In the genomic region with DNA sequence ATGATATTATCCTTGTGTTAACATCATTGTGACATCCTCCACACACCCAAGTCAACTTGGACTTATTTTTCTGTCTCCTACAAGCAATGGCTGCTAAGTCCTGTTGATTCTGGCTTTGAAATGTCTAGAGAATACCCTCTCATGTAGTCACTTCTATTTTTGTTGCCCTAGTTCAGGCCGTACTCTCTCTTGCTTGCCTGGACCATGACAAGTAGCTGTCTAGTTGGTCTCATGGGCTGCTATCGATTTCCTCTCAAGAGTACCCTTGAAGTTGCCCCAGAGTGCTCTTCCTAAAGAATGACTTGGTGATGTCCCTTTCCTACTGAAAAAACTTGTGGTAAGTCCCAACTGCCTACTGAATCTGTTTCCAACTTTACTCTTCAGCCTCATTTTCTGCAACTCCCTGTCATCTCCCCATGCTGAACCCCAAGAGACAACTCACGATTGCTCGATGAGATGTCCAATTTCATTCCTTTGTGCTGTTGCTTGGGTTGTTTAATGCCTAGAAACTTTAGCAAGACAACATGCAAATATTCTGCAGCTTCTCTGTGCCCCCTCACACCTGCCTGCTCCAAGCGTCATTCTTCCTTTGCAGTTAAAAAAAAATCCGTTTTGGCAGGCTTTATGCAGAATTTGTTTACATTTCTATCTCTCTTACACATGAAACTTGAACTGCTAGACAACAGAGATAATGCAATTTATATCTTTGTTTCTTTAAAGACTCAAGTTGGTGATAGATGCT, we compare ENCODE assay signal across 16 cellular contexts. TPM values are rescaled to one million over a fixed set of nuclear protein-coding genes. Genes with fewer than 3 reads are reported as not detected.
DNase-seq lines count a peak whose midpoint lies in the region; ATAC-seq, FAIRE-seq and TF ChIP-seq lines count a peak whose summit lies in the region.
"Had no signal": no experiment of that assay in that cellular context is flagged by ENCODE, and none has a peak within 500 bp of the region (broad histone marks: within the 10 kb centered on the region; RNA-seq: fewer than 3 reads in every experiment).

No MANE protein-coding gene starts in this region.

- no peak for TF ChIP-seq RAD21 in IMR-90 (IDR thresholded peaks at IDR 0.05; ENCODE audit: low read length)
- no peak for TF ChIP-seq RAD21 in GM12878 (IDR thresholded peaks at IDR 0.05; ENCODE audit: insufficient read depth, low read depth, low read length)

- H3K18ac ChIP-seq in IMR-90 (ENCODE audit: low read depth, low read length), result peak overlapping the region; percentile 68; the same call in 1 of the 2 replicates

- no peak overlapping the region for H3K56ac ChIP-seq in IMR-90 (ENCODE audit: extremely low read depth, insufficient read depth, low read length)

- dilution Hi-C loops in IMR-90 (cut with HindIII; ENCODE audit: low sequenced_read_pairs, unreplicated experiment), result no loop called here

- H3K4me3 ChIP-seq in IMR-90 (ENCODE audit: insufficient read depth, low read depth, low read length) (no peak overlapping the region), GM12878 (no peak overlapping the region), neutrophil (ENCODE audit: low read depth in 1 of 2, low read length in 1 of 2) (no peak overlapping the region), H7 (ENCODE audit: insufficient read depth, low read depth, low read length) (no peak overlapping the region)
- H3K4me3 ChIP-seq: body of pancreas, esophagus squamous epithelium, GM23338, transverse colon had no signal

- H3K27ac ChIP-seq in IMR-90 (ENCODE audit: insufficient read depth, low read length) (peak overlapping the region; percentile 21; the same call in 1 of the 2 replicates), GM12878 (ENCODE audit: control insufficient read depth, insufficient read depth) (no peak overlapping the region), neutrophil (peak overlapping the region; percentile 81)
- H3K27ac ChIP-seq: body of pancreas, transverse colon had no signal

- H3K14ac ChIP-seq in IMR-90 (replicated peaks; ENCODE audit: low read depth, low read length), result no peak overlapping the region

- CTCF ChIA-PET in IMR-90 (lab: Yijun Ruan, JAX) (no interaction called here), GM12878 (lab: Yijun Ruan, JAX) (interaction anchor here (1.5 to 1.7 kb wide), 2 partner anchors 11 to 35 kb away, joined by 4 to 8 read pairs; no protein-coding TSS in a partner anchor)

- no peak overlapping the region for H3K23ac ChIP-seq in IMR-90 (ENCODE audit: low read depth, low read length)

- no peak overlapping the region; the same call in 1 of the 2 replicates for H4K91ac ChIP-seq in IMR-90 (ENCODE audit: insufficient read depth, low read depth, low read length)

- H3K79me1 ChIP-seq in IMR-90 (ENCODE audit: low read depth in 1 of 2, low read length in 2 of 2), result no peaks in the 10 kb centered on the region

- no peak overlapping the region for H2AFZ ChIP-seq in IMR-90 (replicated peaks; ENCODE audit: low read length, poor library complexity)
- peak overlapping the region; percentile 20; the same call in 1 of the 2 replicates for H2AFZ ChIP-seq in GM12878 (ENCODE audit: control insufficient read depth, low read depth, low read length)
- H2AFZ ChIP-seq: GM23338 had no signal

- DNase-seq in T-helper 2 cell treated with Interferon-gamma antibody and Interleukin-4, amounts not matched to agents 5 μg/mL and 100 μg/mL, for 36 hours (ENCODE audit: low spot score), result no peak
- DNase-seq in T-helper 2 cell (no peak), IMR-90 (no peak), GM12878 (ENCODE audit: low read depth, low spot score) (no peak), H7 (no peak), DMS79 treated with DMSO at 0.1 percent for 48 hours (lab: John Stamatoyannopoulos, UW) (no peak)
- DNase-seq: body of pancreas; esophagus squamous epithelium; NK-92 treated with Interleukin-12 subunit alpha and Interleukin-12 subunit beta, amount 100 ng/mL, for 24 hours; SIG-M5; stimulated activated CD4-positive, alpha-beta T cell treated with anti-CD3 and anti-CD28 coated beads, Interleukin-4, amount 100 ng/mL, for 1 hour; transverse colon had no signal

- RAD21 ChIA-PET in GM12878 (lab: Charles Lee; ENCODE audit: unreplicated experiment), result interaction anchor here (1.3 to 2.9 kb wide), 3 partner anchors 35 to 48 kb away, joined by 4 to 17 read pairs (median 14); no protein-coding TSS in a partner anchor

- peak overlapping the region; percentile 20; the same call in 1 of the 3 replicates for H2BK15ac ChIP-seq in IMR-90 (ENCODE audit: low read depth, low read length)

- H3K36me3 ChIP-seq in IMR-90 (ENCODE audit: control insufficient read depth, insufficient read depth, low read length) (no peaks in the 10 kb centered on the region), GM12878 (ENCODE audit: control insufficient read depth in 2 of 2, insufficient read depth in 2 of 2, low read length in 1 of 2) (no peaks in the 10 kb centered on the region), neutrophil (no peaks in the 10 kb centered on the region), H7 (replicated peaks; ENCODE audit: control insufficient read depth, insufficient read depth, low read length) (no peaks in the 10 kb centered on the region)
- H3K36me3 ChIP-seq: esophagus squamous epithelium, transverse colon had no signal

- H3K4me1 ChIP-seq in IMR-90 (ENCODE audit: control insufficient read depth, insufficient read depth, low read length) (peaks cover 23% of the 10 kb centered on the region), GM12878 (ENCODE audit: control insufficient read depth, insufficient read depth, low read length) (peaks cover 34% of the 10 kb centered on the region), neutrophil (ENCODE audit: control insufficient read depth in 1 of 2, insufficient read depth in 1 of 2, low read depth in 1 of 2, low read length in 1 of 2) (peaks cover 57 to 60% of the 10 kb centered on the region in 2 experiments)
- H3K4me1 ChIP-seq: body of pancreas had no signal

- H4K20me1 ChIP-seq in IMR-90 (ENCODE audit: insufficient read depth, low read length), result no peaks in the 10 kb centered on the region
- no peaks in the 10 kb centered on the region for H4K20me1 ChIP-seq in GM12878 (ENCODE audit: control insufficient read depth, insufficient read depth)

- no peaks in the 10 kb centered on the region for H3K79me2 ChIP-seq in GM12878 (ENCODE audit: control insufficient read depth, insufficient read depth, low read length)

- peak overlapping the region; percentile 56 for H3K4me3 Mint-ChIP-seq in T-helper 2 cell treated with Interferon-gamma antibody and Interleukin-4, amounts not matched to agents 5 μg/mL and 100 μg/mL, for 36 hours
- H3K4me3 Mint-ChIP-seq: GM23338 had no signal

- TF ChIP-seq POLR2A in IMR-90 (IDR thresholded peaks at IDR 0.05; ENCODE audit: low read depth, low read length), result no peak
- no peak for TF ChIP-seq POLR2A in GM12878 (IDR thresholded peaks at IDR 0.05; ENCODE audit: low read depth, low read length)

- H3K27ac Mint-ChIP-seq in T-helper 2 cell treated with Interferon-gamma antibody and Interleukin-4, amounts not matched to agents 5 μg/mL and 100 μg/mL, for 36 hours, result peak overlapping the region; percentile 72
- H3K27ac Mint-ChIP-seq: GM23338 had no signal

- peaks cover 15% of the 10 kb centered on the region for H3K9me1 ChIP-seq in IMR-90 (ENCODE audit: insufficient read depth, low read length)

- H2BK5ac ChIP-seq in IMR-90 (ENCODE audit: low read depth, low read length, poor library complexity, severe bottlenecking), result no peak overlapping the region

- TF ChIP-seq EP300 in GM12878 (IDR thresholded peaks at IDR 0.05; ENCODE audit: borderline replicate concordance in 1 of 2, control insufficient read depth in 1 of 2, low read depth in 2 of 2, low read length in 2 of 2), result no peak

- peak overlapping the region; percentile 20; the same call in 1 of the 2 replicates for H2AK5ac ChIP-seq in IMR-90 (ENCODE audit: low read depth, low read length)

- peak overlapping the region; percentile 57; the same call in 1 of the 2 replicates for H2BK20ac ChIP-seq in IMR-90 (ENCODE audit: low read depth, low read length)

- H3K9ac ChIP-seq in IMR-90 (ENCODE audit: low read depth, low read length) (no peak overlapping the region), GM12878 (ENCODE audit: control insufficient read depth, insufficient read depth, low read length) (no peak overlapping the region)

- H3K4me1 Mint-ChIP-seq in T-helper 2 cell treated with Interferon-gamma antibody and Interleukin-4, amounts not matched to agents 5 μg/mL and 100 μg/mL, for 36 hours (ENCODE audit: low read depth), result peaks cover 57% of the 10 kb centered on the region
- H3K4me1 Mint-ChIP-seq: GM23338 had no signal

- intact Hi-C loops in IMR-90 (cut with micrococcal nuclease), result no loop called here
- intact Hi-C loops in GM12878 (cut with micrococcal nuclease; ENCODE audit: unreplicated experiment), result loop anchor here (5.0 kb wide), 1 partner anchor 50 kb away; no protein-coding TSS in a partner anchor

- H4K5ac ChIP-seq in IMR-90 (ENCODE audit: low read depth, low read length), result no peak overlapping the region

- H4K8ac ChIP-seq in IMR-90 (ENCODE audit: low read depth in 2 of 2, low read length in 2 of 2), result peak overlapping the region in 1 of 2 experiments; percentile 42; a peak in 1 of 4 replicates

- H3K36me3 Mint-ChIP-seq in T-helper 2 cell treated with Interferon-gamma antibody and Interleukin-4, amounts not matched to agents 5 μg/mL and 100 μg/mL, for 36 hours (ENCODE audit: low read depth), result peaks cover 24% of the 10 kb centered on the region

- SMC1A ChIA-PET in GM12878 (lab: Charles Lee; ENCODE audit: uncharacterized antibody, unreplicated experiment), result interaction anchor here (1.0 to 5.9 kb wide), 11 partner anchors 9 to 497 kb away, joined by 3 to 39 read pairs (median 5); no protein-coding TSS in a partner anchor

- POLR2A ChIA-PET in IMR-90 (lab: Charles Lee; ENCODE audit: unreplicated experiment), result no interaction called here
- POLR2A ChIA-PET in GM12878 (lab: Charles Lee), result no interaction called here

- TF ChIP-seq CTCF in IMR-90 (conservative IDR thresholded peaks at IDR 0.05; ENCODE audit: low read depth, low read length), result no peak
- no peak for TF ChIP-seq CTCF in GM12878 (IDR thresholded peaks at IDR 0.05 in 2 of 3, conservative IDR thresholded peaks at IDR 0.05 in 1 of 3; ENCODE audit: control insufficient read depth in 2 of 3, extremely low read depth in 1 of 3, insufficient read depth in 1 of 3, low read depth in 3 of 3, low read length in 3 of 3)
- TF ChIP-seq CTCF in neutrophil (IDR thresholded peaks at IDR 0.05), result no peak

- ATAC-seq in IMR-90 (ENCODE audit: low read depth), result no peak
- 0 out of 3 replicates have a peak, but pooled peaks have one; percentile 9 for ATAC-seq in GM12878
- ATAC-seq in GM18511 (IDR thresholded peaks at IDR 0.05; ENCODE audit: unreplicated experiment), result no peak
- ATAC-seq: body of pancreas, GM23338 had no signal

- 41% methylated on average over 3 of the region's 6 CpGs; no CpG with 5 or more reads in 1 of the 2 experiments for WGBS in IMR-90 (ENCODE audit: extremely low coverage in 2 of 2, insufficient read length in 1 of 2), 2 experiments
- WGBS in GM12878 (ENCODE audit: insufficient coverage, insufficient replicate concordance, low lambda C conversion rate, missing lambda C conversion rate), result 53% methylated on average over 6 of the region's 6 CpGs

- H3K4me2 ChIP-seq in IMR-90 (ENCODE audit: low read depth, low read length) (no peak overlapping the region), GM12878 (ENCODE audit: control insufficient read depth, insufficient read depth) (no peak overlapping the region)
- H3K4me2 ChIP-seq: GM23338 had no signal

- FAIRE-seq in GM12878 (lab: Jason Lieb, UNC), result no peak

- H3K27me3 ChIP-seq in IMR-90 (ENCODE audit: control insufficient read depth, insufficient read depth, low read length) (no peaks in the 10 kb centered on the region), GM12878 (replicated peaks in 1 of 2; ENCODE audit: control insufficient read depth in 2 of 2, insufficient read depth in 2 of 2, low read length in 1 of 2) (no peaks in the 10 kb centered on the region), neutrophil (no peaks in the 10 kb centered on the region), H7 (ENCODE audit: control insufficient read depth, insufficient read depth, low read length) (no peaks in the 10 kb centered on the region)
- H3K27me3 ChIP-seq: body of pancreas, esophagus squamous epithelium, transverse colon had no signal

- H3K9me3 ChIP-seq in IMR-90 (ENCODE audit: control insufficient read depth, insufficient read depth, low read length), result no peaks in the 10 kb centered on the region
- peaks cover 10% of the 10 kb centered on the region; the same call in 2 of the 3 replicates for H3K9me3 ChIP-seq in GM12878 (replicated peaks; ENCODE audit: control insufficient read depth, insufficient read depth, low read length)
- H3K9me3 ChIP-seq in neutrophil, result no peaks in the 10 kb centered on the region
- H3K9me3 ChIP-seq: body of pancreas, esophagus squamous epithelium, transverse colon had no signal

- H3K27me3 Mint-ChIP-seq in T-helper 2 cell treated with Interferon-gamma antibody and Interleukin-4, amounts not matched to agents 5 μg/mL and 100 μg/mL, for 36 hours (ENCODE audit: low read depth), result no peaks in the 10 kb centered on the region
- H3K27me3 Mint-ChIP-seq: activated T-helper 17 cell treated with anti-CD3 and anti-CD28 coated beads, Interleukin-2, amount 50 U/mL, for 72 hours had no signal

- no peak overlapping the region for H3K4ac ChIP-seq in IMR-90 (ENCODE audit: low read depth, low read length)

- peak overlapping the region; percentile 44; the same call in 1 of the 2 replicates for H2BK120ac ChIP-seq in IMR-90 (ENCODE audit: low read depth, low read length)

- peaks cover 21% of the 10 kb centered on the region for H3K9me3 Mint-ChIP-seq in T-helper 2 cell treated with Interferon-gamma antibody and Interleukin-4, amounts not matched to agents 5 μg/mL and 100 μg/mL, for 36 hours

- BruUV-seq in IMR-90 (replicated peaks; lab: Mats Ljungman, UMichigan) (no TSS peak), GM12878 (replicated peaks; lab: Mats Ljungman, UMichigan) (no TSS peak)

- H2AK9ac ChIP-seq in IMR-90 (replicated peaks; ENCODE audit: low read depth, low read length, poor library complexity), result no peak overlapping the region

- in situ Hi-C loops in IMR-90 (cut with MboI; ENCODE audit: low sequenced_read_pairs), result no loop called here
- in situ Hi-C loops in GM12878 (cut with MboI), result no loop called here

RNA-seq across cellular contexts. Expression of gene CHST2, which starts 52.9 kb away (rescaled TPM):
- total RNA-seq in IMR-90 (2012; rRNA removed) (0.90 and 1.1 TPM in 2 replicates), GM12878 (2014; rRNA removed) (9.8 and 12.8 TPM in 2 replicates), GM12878 (2014; rRNA removed; fragmentation: Illumina TruSeq; extraction: Trizol) (9.2 TPM in 2 replicates), GM12878 (2021) (37.1 and 37.2 TPM in 2 replicates)
- polyA plus RNA-seq in IMR-90 (2012; rRNA removed) (1.4 TPM in 2 replicates), GM12878 (2011; rRNA removed) (1.5 and 1.6 TPM in 2 replicates), GM12878 (2014; fragmentation: Illumina TruSeq; extraction: Trizol) (8.4 and 9.3 TPM in 2 replicates), GM12878 (2014; fragmentation: Nextera tagmentation; extraction: Ambion mirVana) (1 to 10 TPM; 2.3 to 5.6 TPM), GM12878 (2014; rRNA removed) (21.8 and 25.7 TPM in 2 replicates), GM12878 (2016; fragmentation: Nextera tagmentation; extraction: Ambion mirVana) (1 to 10 TPM; 4.3 to 8.3 TPM)
- polyA plus RNA-seq in IMR-90 (2012; cell fraction: cytosol; rRNA removed), result 1.1 and 2.2 TPM in 2 replicates
- polyA plus RNA-seq in IMR-90 (2012; cell fraction: nucleus; rRNA removed; ENCODE audit: low replicate concordance), result 0.45 and 1.1 TPM in 2 replicates
- 15.8 and 17.7 TPM in 2 replicates for total RNA-seq in GM12878 (2013; cell fraction: nucleolus; rRNA removed)
- 4.2 TPM for polyA plus RNA-seq in GM12878 (2011; ENCODE audit: low read depth)
- 2.0 and 3.3 TPM in 2 replicates for polyA plus RNA-seq in GM12878 (2011; cell fraction: cytosol; rRNA removed)
- polyA plus RNA-seq in GM12878 (2011; cell fraction: nucleus; rRNA removed), result 4.1 and 5.9 TPM in 2 replicates
- 13.1 and 13.3 TPM in 2 replicates for polyA plus RNA-seq in GM12878 (2012)
- polyA minus RNA-seq in GM12878 (2011; rRNA and poly(A)+ RNA removed), result 0.80 and 2.0 TPM in 2 replicates
- 1.7 and 1.9 TPM in 2 replicates for polyA minus RNA-seq in GM12878 (2011; cell fraction: cytosol; rRNA and poly(A)+ RNA removed)
- polyA minus RNA-seq in GM12878 (2011; cell fraction: nucleus; rRNA and poly(A)+ RNA removed), result 3.1 and 5.0 TPM in 2 replicates
- total RNA-seq in H7 (2014; rRNA removed; shearing (Covaris generic)), result 99.4 and 122 TPM in 2 replicates
